ENCODE assay signal across 8 cellular contexts in the genomic region with DNA sequence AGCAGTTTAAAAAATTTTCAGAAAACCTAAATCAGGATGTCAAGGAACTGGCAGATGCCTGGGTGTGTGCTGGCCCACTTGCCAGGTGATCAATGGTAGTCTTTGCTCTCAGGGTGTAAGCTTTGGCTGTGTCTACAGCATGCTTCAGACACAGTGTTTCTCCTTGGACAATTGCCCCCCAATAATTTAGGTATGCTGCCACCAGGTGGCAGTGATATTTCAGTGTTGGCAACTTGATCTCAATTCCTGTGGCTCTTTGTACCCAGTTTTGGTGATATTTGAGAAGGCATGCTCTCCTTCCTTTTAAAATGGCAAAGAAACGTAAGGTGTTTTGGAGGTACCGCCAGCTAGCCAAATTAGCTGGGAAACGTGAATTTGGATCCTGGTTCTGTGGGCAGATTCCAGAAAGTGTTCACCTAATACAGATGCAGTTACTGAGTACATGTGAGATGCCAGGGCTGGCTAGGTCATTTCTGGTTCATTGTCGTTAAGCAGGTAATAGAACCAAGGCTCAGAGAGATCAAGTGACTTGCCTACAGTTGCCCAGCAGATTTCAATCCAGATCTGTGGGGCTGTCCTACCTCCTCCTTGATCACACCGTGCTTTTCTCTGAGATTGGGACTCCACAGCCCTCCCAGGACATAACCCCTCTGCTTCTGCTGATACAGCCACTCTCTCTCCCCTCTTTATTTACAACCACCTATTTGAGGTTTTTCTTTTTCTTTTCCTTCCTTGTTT.
DNase-seq lines count a peak whose midpoint lies in the region; ATAC-seq and TF ChIP-seq lines count a peak whose summit lies in the region.

No MANE protein-coding gene starts in this region.

- peak; percentile 71 for ATAC-seq in effector memory CD8-positive, alpha-beta T cell (replicated peaks)
- ATAC-seq in upper lobe of left lung (ENCODE audit: low FRiP score in 2 of 2) (no peak), HG03460 (IDR thresholded peaks at IDR 0.05; ENCODE audit: unreplicated experiment) (no peak)

- H3K27me3 ChIP-seq in cardiac muscle cell (no peaks in the 10 kb centered on the region), upper lobe of left lung (no peaks in the 10 kb centered on the region)

- H3K9me3 Mint-ChIP-seq in effector memory CD8-positive, alpha-beta T cell: no peaks in the 10 kb centered on the region
- peaks cover 2% of the 10 kb centered on the region for H3K9me3 Mint-ChIP-seq in nephron progenitor cell

- no peak for TF ChIP-seq POLR2A in upper lobe of left lung (IDR thresholded peaks at IDR 0.05)

- H3K4me1 Mint-ChIP-seq in effector memory CD8-positive, alpha-beta T cell (ENCODE audit: low read depth in 2 of 2): peaks cover 0 to 6% of the 10 kb centered on the region in 2 donors
- peaks cover 28% of the 10 kb centered on the region for H3K4me1 Mint-ChIP-seq in nephron progenitor cell

- no peak overlapping the region for H3K27ac ChIP-seq in cardiac muscle cell
- H3K27ac ChIP-seq in upper lobe of left lung: no peak overlapping the region

- H3K4me3 ChIP-seq in cardiac muscle cell (no peak overlapping the region), upper lobe of left lung (no peak overlapping the region)

- H3K36me3 Mint-ChIP-seq in effector memory CD8-positive, alpha-beta T cell (ENCODE audit: insufficient read depth): peaks cover 3% of the 10 kb centered on the region
- H3K36me3 Mint-ChIP-seq in nephron progenitor cell (ENCODE audit: low read depth): peaks cover 8% of the 10 kb centered on the region

- TF ChIP-seq EP300 in upper lobe of left lung (IDR thresholded peaks at IDR 0.05): no peak

- TF ChIP-seq CTCF in cardiac muscle cell (IDR thresholded peaks at IDR 0.05; ENCODE audit: low read depth, low read length): peak; percentile 61
- peak; percentile 42 for TF ChIP-seq CTCF in nephron progenitor cell (IDR thresholded peaks at IDR 0.05)
- TF ChIP-seq CTCF in upper lobe of left lung (IDR thresholded peaks at IDR 0.05): peak; percentile 48 to 70 (median 62)

- intact Hi-C loops in cardiac septum (cut with DNase I): loop anchor here (5.0 kb wide), 3 partner anchors 74 to 221 kb away; no protein-coding TSS in a partner anchor

- no peaks in the 10 kb centered on the region for H3K9me3 ChIP-seq in cardiac muscle cell (ENCODE audit: low read depth)
- H3K9me3 ChIP-seq in upper lobe of left lung: no peaks in the 10 kb centered on the region

- 70 to 76% methylated on average over 5 of the region's 5 CpGs for WGBS in upper lobe of left lung, 2 donors

- no peak overlapping the region for H3K4me3 Mint-ChIP-seq in effector memory CD8-positive, alpha-beta T cell
- H3K4me3 Mint-ChIP-seq in nephron progenitor cell: no peak overlapping the region

- peaks cover 4% of the 10 kb centered on the region for H3K4me1 ChIP-seq in cardiac muscle cell (ENCODE audit: low read depth)
- peaks cover 15 to 19% (median 17%) of the 10 kb centered on the region in 4 donors for H3K4me1 ChIP-seq in upper lobe of left lung

- peak overlapping the region; percentile 49 to 55 for H3K27ac Mint-ChIP-seq in effector memory CD8-positive, alpha-beta T cell
- H3K27ac Mint-ChIP-seq in nephron progenitor cell: no peak overlapping the region

- no peaks in the 10 kb centered on the region for H3K27me3 Mint-ChIP-seq in effector memory CD8-positive, alpha-beta T cell
- peaks cover 6% of the 10 kb centered on the region for H3K27me3 Mint-ChIP-seq in nephron progenitor cell (ENCODE audit: low read depth, poor library complexity)

- peak; percentile 61 to 65 for DNase-seq in cardiac muscle cell (ENCODE audit: low read depth in 1 of 2, low spot score in 1 of 2)
- DNase-seq in cardiac septum (ENCODE audit: low spot score): no peak
- DNase-seq in NCI-H1694 (lab: John Stamatoyannopoulos, UW): peak; percentile 79
- peak; percentile 67 for DNase-seq in activated CD4-positive, alpha-beta T cell treated with anti-CD3 and anti-CD28 coated beads for 48 hours
- DNase-seq in effector memory CD8-positive, alpha-beta T cell: peak; percentile 48 to 66 (median 56)
- DNase-seq in nephron progenitor cell: peak; percentile 32
- no peak for DNase-seq in upper lobe of left lung

- H3K36me3 ChIP-seq in cardiac muscle cell: no peaks in the 10 kb centered on the region
- H3K36me3 ChIP-seq in upper lobe of left lung: peaks cover 0 to 29% (median 2%) of the 10 kb centered on the region in 4 donors

Comparison
In these comparisons a context has a peak if more than half of its experiments do, and no peak if none do; other contexts are left out.
1. DNase-seq: peak in cardiac muscle cell (2 of 2), NCI-H1694 (single experiment), activated CD4-positive, alpha-beta T cell treated with anti-CD3 and anti-CD28 coated beads for 48 hours (single experiment), effector memory CD8-positive, alpha-beta T cell (3 of 3) and nephron progenitor cell (single experiment); none in cardiac septum (single experiment) and upper lobe of left lung (0 of 2).
2. Peak in every context shown above with its lines, with median percentiles within 50 percentile points of each other: CTCF ChIP-seq.